ENCODE assay signal across 26 cellular contexts in genomic region chr1:28565040-28565439, GRCh38. TPM values are rescaled to one million over a fixed set of nuclear protein-coding genes. Genes with fewer than 3 reads are reported as not detected.
"Had no signal": no experiment of that assay in that cellular context is flagged by ENCODE, and none has a peak within 500 bp of the region (broad histone marks: within the 10 kb centered on the region; RNA-seq: fewer than 3 reads in every experiment).

No MANE protein-coding gene starts in this region.

- DNase-seq: Karpas-422, KBM-7, MG63, NCI-H1092, NCI-H1105 treated with DMSO at 0.1 percent for 48 hours, NCI-H1436, NCI-H187, NCI-H2029, NCI-H2081 treated with DMSO at 0.1 percent for 48 hours, NCI-H2171, NCI-H226, NCI-H446, NCI-H510A, NCI-H524 treated with DMSO at 0.1 percent for 48 hours, NCI-H69, NCI-H774, PC-3, SIG-M5 had no signal

- FAIRE-seq: HTR-8/SVneo had no signal

- H3K9me3 Mint-ChIP-seq: IgD-negative memory B cell had no signal

- ATAC-seq: Panc1, PC-3 had no signal

- H3K36me3 Mint-ChIP-seq: IgD-negative memory B cell had no signal

- H3K4me1 Mint-ChIP-seq: IgD-negative memory B cell had no signal

- H3K4me3 ChIP-seq: MG63, SJSA1, SK-N-MC had no signal

- H3K9me3 ChIP-seq: MG63, SJSA1 had no signal

- H3K27me3 ChIP-seq: MG63, SJSA1 had no signal

- H3K27ac ChIP-seq: HL-60, RWPE1, SJSA1, SK-N-MC had no signal

- H3K4me1 ChIP-seq: SJSA1 had no signal

RNA-seq across cellular contexts. Expression of gene RAB42, which starts 27.0 kb away (rescaled TPM):
- total RNA-seq: OCI-LY7 had no signal
- polyA plus RNA-seq: IgD-negative memory B cell had no signal
